32 cellular contexts compared by ENCODE assay signal in the genomic region with DNA sequence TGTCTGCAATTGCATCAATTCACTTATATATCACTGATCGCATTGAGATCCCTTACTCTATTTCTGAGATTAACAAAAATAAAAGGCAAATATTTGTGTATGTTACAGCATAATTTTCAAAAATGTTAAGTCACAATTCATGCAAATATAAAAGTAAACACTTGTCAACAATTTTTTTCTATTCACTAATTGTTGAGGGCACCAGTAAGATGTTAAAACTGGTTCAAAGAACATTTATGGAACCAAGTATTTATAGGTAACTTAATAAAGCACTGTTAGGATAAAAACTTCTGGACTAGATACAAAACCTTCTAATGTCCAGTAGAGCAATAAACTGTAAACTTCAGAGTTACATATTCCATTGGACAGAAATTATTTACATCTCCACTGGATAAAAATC.
"Had no signal": no experiment of that assay in that cellular context is flagged by ENCODE, and none has a peak within 500 bp of the region (broad histone marks: within the 10 kb centered on the region; RNA-seq: fewer than 3 reads in every experiment).

No MANE protein-coding gene starts in this region.

- H3K4me1 ChIP-seq: adrenal gland, ascending aorta, body of pancreas, breast epithelium had no signal

- ATAC-seq: activated naive CD4-positive, alpha-beta T cell treated with anti-CD3 and anti-CD28 coated beads, Interleukin-2, amount 50 U/mL, for 72 hours; activated naive CD8-positive, alpha-beta T cell treated with anti-CD3 and anti-CD28 coated beads, Interleukin-2, amount 50 U/mL, for 24 hours; activated T-cell treated with anti-CD3 and anti-CD28 coated beads, Interleukin-2, amount 50 U/mL, for 4 hours; activated T-cell treated with anti-CD3 and anti-CD28 coated beads, Interleukin-2, amount 50 U/mL, for 72 hours; activated T-helper 17 cell treated with anti-CD3 and anti-CD28 coated beads, Interleukin-2, amount 50 U/mL, for 72 hours; body of pancreas had no signal

- H3K36me3 ChIP-seq: adrenal gland, ascending aorta, brain microvascular endothelial cell, breast epithelium, cardiac muscle cell had no signal

- H3K4me3 ChIP-seq: adrenal gland, ascending aorta, body of pancreas, breast epithelium, cardiac muscle cell had no signal

- H3K9me3 ChIP-seq: adrenal gland, ascending aorta, body of pancreas, breast epithelium had no signal

- DNase-seq: activated effector memory CD4-positive, alpha-beta T cell treated with anti-CD3 and anti-CD28 coated beads, Interleukin-2, amount 50 U/mL, for 16 hours; activated effector memory CD4-positive, alpha-beta T cell treated with Interleukin-2 at 50 U/mL for 16 hours; activated gamma-delta T cell; activated gamma-delta T cell treated with Interleukin-2 at 50 U/mL for 16 hours; activated naive CD4-positive, alpha-beta T cell; activated naive CD4-positive, alpha-beta T cell treated with anti-CD3 and anti-CD28 coated beads for 36 hours; activated naive CD4-positive, alpha-beta T cell treated with anti-CD3 and anti-CD28 coated beads, Interleukin-2, amount 10 ng/mL, durations not matched to agents 7 days and 5 days; activated naive CD4-positive, alpha-beta T cell treated with anti-CD3 and anti-CD28 coated beads, Interleukin-2, amount 50 U/mL, for 16 hours; activated naive CD4-positive, alpha-beta T cell treated with Interleukin-2 at 50 U/mL for 16 hours; activated naive CD8-positive, alpha-beta T cell treated with anti-CD3 and anti-CD28 coated beads for 36 hours; activated naive CD8-positive, alpha-beta T cell treated with anti-CD3 and anti-CD28 coated beads, Interleukin-2, amount 10 ng/mL, durations not matched to agents 7 days and 5 days; activated naive CD8-positive, alpha-beta T cell treated with anti-CD3 and anti-CD28 coated beads, Interleukin-2, amount 50 U/mL, for 24 hours; activated T-cell treated with anti-CD3 and anti-CD28 coated beads, Interleukin-2, amount 50 U/mL, for 4 hours; activated T-cell treated with anti-CD3 and anti-CD28 coated beads, Interleukin-2, amount 50 U/mL, for 48 hours; activated T-cell treated with anti-CD3 and anti-CD28 coated beads, Interleukin-2, amount 50 U/mL, for 72 hours; adrenal gland; amniotic stem cell; amygdala; anterior cingulate cortex; aorta; body of pancreas; brain microvascular endothelial cell; caudate nucleus; central memory CD4-positive, alpha-beta T cell; cerebellar nuclear complex had no signal

- H3K27ac ChIP-seq: adrenal gland, ascending aorta, body of pancreas, brain microvascular endothelial cell, breast epithelium, cardiac muscle cell had no signal

- FAIRE-seq: astrocyte, bronchial epithelial cell had no signal
